ENCODE assay signal across 2 cellular contexts in the genomic region with DNA sequence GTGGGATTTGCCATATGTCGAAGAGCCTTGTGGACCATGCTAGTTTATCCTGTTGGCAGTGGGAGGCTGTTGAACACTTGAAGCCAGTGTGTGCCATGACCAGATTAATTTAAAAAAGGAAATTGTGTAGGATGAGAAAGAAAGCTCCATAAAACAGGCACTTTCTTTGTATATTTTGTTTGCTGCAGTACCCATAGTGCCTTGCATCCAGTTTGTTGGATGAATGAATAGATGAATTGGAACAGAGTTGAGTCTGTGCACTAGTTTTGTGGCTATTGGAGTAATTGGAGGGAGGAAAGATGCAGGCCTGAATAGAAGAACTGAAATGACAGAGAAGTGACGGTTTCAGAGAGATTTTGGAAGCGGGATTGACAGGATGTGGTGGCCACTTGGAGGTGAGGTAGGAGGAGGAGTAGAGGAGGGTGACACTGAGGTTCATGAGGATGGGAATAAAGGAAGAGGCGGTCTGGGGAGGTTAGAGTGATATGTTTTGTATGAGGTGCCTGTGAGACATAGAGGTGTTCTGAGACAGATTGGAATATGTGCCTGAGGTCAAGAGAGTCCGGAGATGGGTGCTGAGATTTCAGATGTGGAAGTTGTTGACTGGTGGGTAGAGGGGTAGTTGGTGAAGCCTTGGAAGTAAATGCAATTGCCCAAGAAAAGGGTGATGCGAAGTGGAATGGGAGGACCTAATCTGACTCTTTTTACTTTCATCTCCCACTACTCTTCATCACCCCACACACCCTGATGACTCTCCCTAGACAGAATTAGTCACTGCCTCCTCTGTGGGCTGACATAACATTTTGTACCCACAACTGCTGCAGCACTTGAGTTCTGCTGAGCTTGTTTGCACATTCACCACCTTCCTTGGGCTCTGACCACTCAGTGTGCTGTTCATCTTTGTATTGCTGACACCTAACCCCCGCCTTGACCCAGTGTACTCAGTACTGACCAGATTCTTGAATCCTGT.
TF ChIP-seq lines count a peak whose summit lies in the region.

No MANE protein-coding gene starts in this region.

TF ChIP-seq in SK-N-SH, 30 proteins besides CTCF, POLR2A, EP300 and RAD21:
- TF ChIP-seq FOSL2 (IDR thresholded peaks at IDR 0.05; ENCODE audit: borderline replicate concordance, low read depth) (peak; percentile 15; the same call in 1 of the 2 replicates), MEF2A (IDR thresholded peaks at IDR 0.05; ENCODE audit: borderline replicate concordance, low read depth) (no peak)

TF ChIP-seq in SK-N-SH treated with all-trans-retinoic acid at 6 μM for 48 hours, 23 proteins besides CTCF, POLR2A, EP300 and RAD21 (continued from another document):
- TF ChIP-seq, protein P1, sequence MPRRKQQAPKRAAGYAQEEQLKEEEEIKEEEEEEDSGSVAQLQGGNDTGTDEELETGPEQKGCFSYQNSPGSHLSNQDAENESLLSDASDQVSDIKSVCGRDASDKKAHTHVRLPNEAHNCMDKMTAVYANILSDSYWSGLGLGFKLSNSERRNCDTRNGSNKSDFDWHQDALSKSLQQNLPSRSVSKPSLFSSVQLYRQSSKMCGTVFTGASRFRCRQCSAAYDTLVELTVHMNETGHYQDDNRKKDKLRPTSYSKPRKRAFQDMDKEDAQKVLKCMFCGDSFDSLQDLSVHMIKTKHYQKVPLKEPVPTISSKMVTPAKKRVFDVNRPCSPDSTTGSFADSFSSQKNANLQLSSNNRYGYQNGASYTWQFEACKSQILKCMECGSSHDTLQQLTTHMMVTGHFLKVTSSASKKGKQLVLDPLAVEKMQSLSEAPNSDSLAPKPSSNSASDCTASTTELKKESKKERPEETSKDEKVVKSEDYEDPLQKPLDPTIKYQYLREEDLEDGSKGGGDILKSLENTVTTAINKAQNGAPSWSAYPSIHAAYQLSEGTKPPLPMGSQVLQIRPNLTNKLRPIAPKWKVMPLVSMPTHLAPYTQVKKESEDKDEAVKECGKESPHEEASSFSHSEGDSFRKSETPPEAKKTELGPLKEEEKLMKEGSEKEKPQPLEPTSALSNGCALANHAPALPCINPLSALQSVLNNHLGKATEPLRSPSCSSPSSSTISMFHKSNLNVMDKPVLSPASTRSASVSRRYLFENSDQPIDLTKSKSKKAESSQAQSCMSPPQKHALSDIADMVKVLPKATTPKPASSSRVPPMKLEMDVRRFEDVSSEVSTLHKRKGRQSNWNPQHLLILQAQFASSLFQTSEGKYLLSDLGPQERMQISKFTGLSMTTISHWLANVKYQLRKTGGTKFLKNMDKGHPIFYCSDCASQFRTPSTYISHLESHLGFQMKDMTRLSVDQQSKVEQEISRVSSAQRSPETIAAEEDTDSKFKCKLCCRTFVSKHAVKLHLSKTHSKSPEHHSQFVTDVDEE (CRISPR knock-in tag; IDR thresholded peaks at IDR 0.05) = no peak
- TF ChIP-seq CREB5 (CRISPR knock-in tag; IDR thresholded peaks at IDR 0.05; ENCODE audit: low read depth) (no peak), ZFP30 (CRISPR knock-in tag; IDR thresholded peaks at IDR 0.05) (no peak), GLIS3 (CRISPR knock-in tag; IDR thresholded peaks at IDR 0.05) (no peak), ZNF70 (CRISPR knock-in tag; IDR thresholded peaks at IDR 0.05) (no peak), CSDC2 (CRISPR knock-in tag; IDR thresholded peaks at IDR 0.05) (no peak), ESRRG (CRISPR knock-in tag; IDR thresholded peaks at IDR 0.05) (no peak), BACH2 (CRISPR knock-in tag; IDR thresholded peaks at IDR 0.05; ENCODE audit: borderline replicate concordance) (no peak), ARNTL (CRISPR knock-in tag; IDR thresholded peaks at IDR 0.05; ENCODE audit: borderline replicate concordance, low read depth) (no peak), ZNF565 (CRISPR knock-in tag; conservative IDR thresholded peaks at IDR 0.05; ENCODE audit: low read depth) (no peak)
- TF ChIP-seq, protein P2, sequence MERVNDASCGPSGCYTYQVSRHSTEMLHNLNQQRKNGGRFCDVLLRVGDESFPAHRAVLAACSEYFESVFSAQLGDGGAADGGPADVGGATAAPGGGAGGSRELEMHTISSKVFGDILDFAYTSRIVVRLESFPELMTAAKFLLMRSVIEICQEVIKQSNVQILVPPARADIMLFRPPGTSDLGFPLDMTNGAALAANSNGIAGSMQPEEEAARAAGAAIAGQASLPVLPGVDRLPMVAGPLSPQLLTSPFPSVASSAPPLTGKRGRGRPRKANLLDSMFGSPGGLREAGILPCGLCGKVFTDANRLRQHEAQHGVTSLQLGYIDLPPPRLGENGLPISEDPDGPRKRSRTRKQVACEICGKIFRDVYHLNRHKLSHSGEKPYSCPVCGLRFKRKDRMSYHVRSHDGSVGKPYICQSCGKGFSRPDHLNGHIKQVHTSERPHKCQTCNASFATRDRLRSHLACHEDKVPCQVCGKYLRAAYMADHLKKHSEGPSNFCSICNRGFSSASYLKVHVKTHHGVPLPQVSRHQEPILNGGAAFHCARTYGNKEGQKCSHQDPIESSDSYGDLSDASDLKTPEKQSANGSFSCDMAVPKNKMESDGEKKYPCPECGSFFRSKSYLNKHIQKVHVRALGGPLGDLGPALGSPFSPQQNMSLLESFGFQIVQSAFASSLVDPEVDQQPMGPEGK (CRISPR knock-in tag; IDR thresholded peaks at IDR 0.05; ENCODE audit: borderline replicate concordance) = no peak
